16 cellular contexts compared by ENCODE assay signal in genomic region chr1:225447001-225447615, GRCh38. TPM values are rescaled to one million over a fixed set of nuclear protein-coding genes. Genes with fewer than 3 reads are reported as not detected.
DNase-seq lines count a peak whose midpoint lies in the region; ATAC-seq and TF ChIP-seq lines count a peak whose summit lies in the region.
"Had no signal": no experiment of that assay in that cellular context is flagged by ENCODE, and none has a peak within 500 bp of the region (broad histone marks: within the 10 kb centered on the region; RNA-seq: fewer than 3 reads in every experiment).

No MANE protein-coding gene starts in this region.

- peak overlapping the region; percentile 80 for H2AFZ ChIP-seq in fibroblast of lung (ENCODE audit: low read length)

- peak overlapping the region; percentile 9 to 99 (median 96); a peak in 21 of 22 replicates for H3K27ac ChIP-seq in BLaER1 treated with 17β-estradiol and CSF1 and Interleukin-3, amounts not matched to agents 10 nM and 100 nM
- H3K27ac ChIP-seq in Peyer's patch: peak overlapping the region; percentile 6 to 91 (median 78)
- no peak overlapping the region for H3K27ac ChIP-seq in fibroblast of lung (ENCODE audit: insufficient read depth, low read length)
- H3K27ac ChIP-seq in prostate gland: peak overlapping the region; percentile 68 to 70

- TF ChIP-seq CTCF in Peyer's patch (IDR thresholded peaks at IDR 0.05) (no peak), fibroblast of lung (conservative IDR thresholded peaks at IDR 0.05 in 1 of 2, IDR thresholded peaks at IDR 0.05 in 1 of 2; ENCODE audit: low read depth in 1 of 2, low read length in 2 of 2) (no peak), prostate gland (IDR thresholded peaks at IDR 0.05) (no peak), GM13977 (IDR thresholded peaks at IDR 0.05; ENCODE audit: extremely low read depth, insufficient read depth, missing control alignments) (no peak)

- H3K27me3 ChIP-seq in BLaER1 treated with 17β-estradiol and CSF1 and Interleukin-3, amounts not matched to agents 10 nM and 100 nM: no peaks in the 10 kb centered on the region
- H3K27me3 ChIP-seq in Peyer's patch (no peaks in the 10 kb centered on the region), fibroblast of lung (ENCODE audit: control insufficient read depth, insufficient read depth, low read length) (no peaks in the 10 kb centered on the region), prostate gland (replicated peaks; ENCODE audit: insufficient read depth) (no peaks in the 10 kb centered on the region)

- peak overlapping the region in 10 of 11 experiments; percentile 5 to 86 (median 78); a peak in 18 of 22 replicates for H3K9ac ChIP-seq in BLaER1 treated with 17β-estradiol and CSF1 and Interleukin-3, amounts not matched to agents 10 nM and 100 nM
- H3K9ac ChIP-seq in fibroblast of lung (ENCODE audit: insufficient read depth, low read length): no peak overlapping the region

- H3K36me3 ChIP-seq in BLaER1 treated with 17β-estradiol and CSF1 and Interleukin-3, amounts not matched to agents 10 nM and 100 nM: no peaks in the 10 kb centered on the region
- H3K36me3 ChIP-seq in Peyer's patch (no peaks in the 10 kb centered on the region), fibroblast of lung (ENCODE audit: control insufficient read depth, insufficient read depth, low read length) (no peaks in the 10 kb centered on the region), prostate gland (no peaks in the 10 kb centered on the region)

- no peak overlapping the region for H3K4me3 Mint-ChIP-seq in activated T-helper 1 cell treated with anti-CD3 and anti-CD28 coated beads, Interleukin-12 subunit alpha, Interleukin-12 subunit beta, Interleukin-2, Interleukin-4 antibody, amounts not matched to agents 30 ng/mL and 10 ng/mL and 1 ng/mL, durations not matched to agents 14 hours and 24 hours and 36 hours
- H3K4me3 Mint-ChIP-seq: activated naive CD4-positive, alpha-beta T cell treated with anti-CD3 and anti-CD28 coated beads for 36 hours had no signal

- in situ Hi-C loops in GM13977 (cut with MboI; ENCODE audit: low pct_unique_long_range_greater_than_20kb, low sequenced_read_pairs, unreplicated experiment): no loop called here

- peaks cover 66 to 97% (median 82%) of the 10 kb centered on the region in 10 experiments for H3K4me1 ChIP-seq in BLaER1 treated with 17β-estradiol and CSF1 and Interleukin-3, amounts not matched to agents 10 nM and 100 nM
- H3K4me1 ChIP-seq in Peyer's patch (peaks cover 9 to 61% (median 17%) of the 10 kb centered on the region in 4 donors), fibroblast of lung (ENCODE audit: control insufficient read depth, extremely low read depth, insufficient read depth, low read length) (peaks cover 21% of the 10 kb centered on the region), prostate gland (replicated peaks) (peaks cover 2% of the 10 kb centered on the region)

- no peak for ATAC-seq in HG02763 (IDR thresholded peaks at IDR 0.05; ENCODE audit: unreplicated experiment)
- ATAC-seq: natural killer cell; stimulated activated naive CD8-positive, alpha-beta T cell treated with anti-CD3 and anti-CD28 coated beads, Interleukin-15, Interleukin-2, amounts not matched to agents 100 U/mL and 50 U/mL, for 24 hours had no signal

- peaks cover 60% of the 10 kb centered on the region for H3K4me1 Mint-ChIP-seq in activated T-helper 1 cell treated with anti-CD3 and anti-CD28 coated beads, Interleukin-12 subunit alpha, Interleukin-12 subunit beta, Interleukin-2, Interleukin-4 antibody, amounts not matched to agents 30 ng/mL and 10 ng/mL and 1 ng/mL, durations not matched to agents 14 hours and 24 hours and 36 hours (ENCODE audit: low read depth)

- H3K27me3 Mint-ChIP-seq in activated T-helper 1 cell treated with anti-CD3 and anti-CD28 coated beads, Interleukin-12 subunit alpha, Interleukin-12 subunit beta, Interleukin-2, Interleukin-4 antibody, amounts not matched to agents 30 ng/mL and 10 ng/mL and 1 ng/mL, durations not matched to agents 14 hours and 24 hours and 36 hours (ENCODE audit: insufficient read depth): peaks cover 2% of the 10 kb centered on the region

- H3K27ac Mint-ChIP-seq in activated T-helper 1 cell treated with anti-CD3 and anti-CD28 coated beads, Interleukin-12 subunit alpha, Interleukin-12 subunit beta, Interleukin-2, Interleukin-4 antibody, amounts not matched to agents 30 ng/mL and 10 ng/mL and 1 ng/mL, durations not matched to agents 14 hours and 24 hours and 36 hours: no peak overlapping the region

- 54% methylated on average over 9 of the region's 9 CpGs for WGBS in prostate gland

- peak overlapping the region; percentile 76 to 93 (median 86) for H3K4me2 ChIP-seq in BLaER1 treated with 17β-estradiol and CSF1 and Interleukin-3, amounts not matched to agents 10 nM and 100 nM
- peak overlapping the region; percentile 27 for H3K4me2 ChIP-seq in fibroblast of lung (ENCODE audit: extremely low read depth, insufficient read depth, low read length)

- no peaks in the 10 kb centered on the region for H3K36me3 Mint-ChIP-seq in activated T-helper 1 cell treated with anti-CD3 and anti-CD28 coated beads, Interleukin-12 subunit alpha, Interleukin-12 subunit beta, Interleukin-2, Interleukin-4 antibody, amounts not matched to agents 30 ng/mL and 10 ng/mL and 1 ng/mL, durations not matched to agents 14 hours and 24 hours and 36 hours (ENCODE audit: low read depth)
- H3K36me3 Mint-ChIP-seq: natural killer cell had no signal

- intact Hi-C loops in prostate gland (cut with DNase I): loop anchor here (10.0 kb wide), 1 partner anchor 942 kb away; no protein-coding TSS in a partner anchor
- intact Hi-C loops in activated T-helper 1 cell treated with anti-CD3 and anti-CD28 coated beads, Interleukin-12 subunit alpha, Interleukin-12 subunit beta, Interleukin-2, Interleukin-4 antibody, amounts not matched to agents 30 ng/mL and 10 ng/mL and 1 ng/mL, durations not matched to agents 14 hours and 24 hours and 36 hours (cut with micrococcal nuclease): no loop called here

- no peaks in the 10 kb centered on the region for H3K9me3 Mint-ChIP-seq in activated T-helper 1 cell treated with anti-CD3 and anti-CD28 coated beads, Interleukin-12 subunit alpha, Interleukin-12 subunit beta, Interleukin-2, Interleukin-4 antibody, amounts not matched to agents 30 ng/mL and 10 ng/mL and 1 ng/mL, durations not matched to agents 14 hours and 24 hours and 36 hours
- H3K9me3 Mint-ChIP-seq: activated naive CD4-positive, alpha-beta T cell treated with anti-CD3 and anti-CD28 coated beads for 36 hours; natural killer cell had no signal

- peaks cover 0 to 11% (median 3%) of the 10 kb centered on the region in 11 experiments; a peak in 4 of 22 replicates for H3K9me3 ChIP-seq in BLaER1 treated with 17β-estradiol and CSF1 and Interleukin-3, amounts not matched to agents 10 nM and 100 nM (replicated peaks in 1 of 11)
- H3K9me3 ChIP-seq in Peyer's patch (no peaks in the 10 kb centered on the region), fibroblast of lung (ENCODE audit: control insufficient read depth, insufficient read depth, low read depth, low read length) (no peaks in the 10 kb centered on the region), prostate gland (no peaks in the 10 kb centered on the region)

- no peaks in the 10 kb centered on the region for H4K20me1 ChIP-seq in BLaER1 treated with 17β-estradiol and CSF1 and Interleukin-3, amounts not matched to agents 10 nM and 100 nM
- no peaks in the 10 kb centered on the region for H4K20me1 ChIP-seq in fibroblast of lung (ENCODE audit: control insufficient read depth, extremely low read depth, insufficient read depth, low read length)

- no peak for TF ChIP-seq POLR2A in Peyer's patch (IDR thresholded peaks at IDR 0.05)
- no peak for TF ChIP-seq POLR2A in prostate gland (IDR thresholded peaks at IDR 0.05)

- DNase-seq in Peyer's patch (peak in 1 of 3 donors; percentile 44), fibroblast of lung (ENCODE audit: low read depth in 2 of 2) (no peak), prostate gland (ENCODE audit: low spot score) (no peak), GM13977 (ENCODE audit: low spot score) (no peak)
- DNase-seq in activated T-helper 1 cell treated with anti-CD3 and anti-CD28 coated beads, Interleukin-12 subunit alpha, Interleukin-12 subunit beta, Interleukin-2, Interleukin-4 antibody, amounts not matched to agents 30 ng/mL and 10 ng/mL and 1 ng/mL, durations not matched to agents 14 hours and 24 hours and 36 hours (ENCODE audit: low spot score): no peak
- DNase-seq in effector CD4-positive, alpha-beta T cell: no peak
- DNase-seq: activated CD4-positive, alpha-beta T cell treated with anti-CD3 and anti-CD28 coated beads for 1 hour; GDM1; natural killer cell; NCI-H1092; NCI-H526; SIG-M5 had no signal

- H3K4me3 ChIP-seq in BLaER1 treated with 17β-estradiol and CSF1 and Interleukin-3, amounts not matched to agents 10 nM and 100 nM: no peak overlapping the region
- H3K4me3 ChIP-seq in Peyer's patch (no peak overlapping the region), fibroblast of lung (replicated peaks in 1 of 4; ENCODE audit: control extremely low read depth in 1 of 4, insufficient read depth in 1 of 4, low read depth in 3 of 4, low read length in 4 of 4) (no peak overlapping the region), prostate gland (no peak overlapping the region)

- no peaks in the 10 kb centered on the region for H3K79me2 ChIP-seq in fibroblast of lung (ENCODE audit: control insufficient read depth, insufficient read depth, low read length)

RNA-seq across cellular contexts. Expression of gene LBR, which starts 19.3 kb away (rescaled TPM):
- total RNA-seq in Peyer's patch (10 to 100 TPM; 36.3 to 75.1 (median 45.1) TPM), fibroblast of lung (33.9 and 39.5 TPM in 2 replicates), prostate gland (10 to 100 TPM; 28.7 to 36.4 TPM)
- 34.1 and 39.0 TPM in 2 replicates for polyA plus RNA-seq in fibroblast of lung
- 19.5 and 23.9 TPM in 2 replicates for polyA plus RNA-seq in fibroblast of lung (2012)
- 30.4 and 41.9 TPM in 2 replicates for polyA minus RNA-seq in fibroblast of lung (ENCODE audit: low replicate concordance)
- total RNA-seq in activated T-helper 1 cell treated with anti-CD3 and anti-CD28 coated beads, Interleukin-12 subunit alpha, Interleukin-12 subunit beta, Interleukin-2, Interleukin-4 antibody, amounts not matched to agents 30 ng/mL and 10 ng/mL and 1 ng/mL, durations not matched to agents 14 hours and 24 hours and 36 hours: 176 TPM in 2 replicates
